ENCODE assay signal across 8 cellular contexts in genomic region chr13:114130131-114130707, GRCh38. TPM values are rescaled to one million over a fixed set of nuclear protein-coding genes. Genes with fewer than 3 reads are reported as not detected.
DNase-seq lines count a peak whose midpoint lies in the region; ATAC-seq and TF ChIP-seq lines count a peak whose summit lies in the region.

No MANE protein-coding gene starts in this region.

- H3K9me3 Mint-ChIP-seq in endothelial cell (ENCODE audit: unreplicated experiment) (no peaks in the 10 kb centered on the region), WTC11 (no peaks in the 10 kb centered on the region)

- H3K4me2 ChIP-seq in DND-41 (ENCODE audit: insufficient read depth, low read length): peak overlapping the region; percentile 94
- H3K4me2 ChIP-seq in OCI-LY7 (ENCODE audit: low read length): peak overlapping the region; percentile 73
- no peak overlapping the region for H3K4me2 ChIP-seq in parathyroid adenoma (ENCODE audit: low read length)

- TF ChIP-seq CTCF in DND-41 (IDR thresholded peaks at IDR 0.05; ENCODE audit: borderline replicate concordance, extremely low read depth, low read length, poor library complexity, severe bottlenecking) (no peak), OCI-LY7 (conservative IDR thresholded peaks at IDR 0.05; ENCODE audit: low read length) (no peak), endothelial cell (IDR thresholded peaks at IDR 0.05; ENCODE audit: unreplicated experiment) (no peak), parathyroid adenoma (IDR thresholded peaks at IDR 0.05) (no peak), WTC11 (IDR thresholded peaks at IDR 0.05) (no peak)

- H3K4me3 Mint-ChIP-seq in endothelial cell (ENCODE audit: unreplicated experiment) (peak overlapping the region; percentile 100), WTC11 (no peak overlapping the region)

- peak overlapping the region; percentile 73 for H3K9ac ChIP-seq in DND-41 (ENCODE audit: low read depth, low read length)
- H3K9ac ChIP-seq in parathyroid adenoma: no peak overlapping the region

- H4K20me1 ChIP-seq in DND-41 (ENCODE audit: insufficient read depth, low read length) (peaks cover 60% of the 10 kb centered on the region), OCI-LY7 (ENCODE audit: insufficient read depth, low read length) (peaks cover 8% of the 10 kb centered on the region; the same call in 1 of the 2 replicates)

- peaks cover 31% of the 10 kb centered on the region for H3K27me3 Mint-ChIP-seq in endothelial cell (ENCODE audit: unreplicated experiment)
- peaks cover 10% of the 10 kb centered on the region for H3K27me3 Mint-ChIP-seq in WTC11 (ENCODE audit: low read depth)

- no peak for ATAC-seq in DND-41 (ENCODE audit: insufficient read depth, low read depth)
- no peak for ATAC-seq in WTC11

- H3K27me3 ChIP-seq in DND-41 (ENCODE audit: insufficient read depth, low read length, poor library complexity): no peaks in the 10 kb centered on the region
- no peaks in the 10 kb centered on the region for H3K27me3 ChIP-seq in parathyroid adenoma (ENCODE audit: control insufficient read depth, insufficient read depth, low read length)

- DNase-seq in DND-41 (no peak), OCI-LY7 (ENCODE audit: low spot score) (no peak), endothelial cell (ENCODE audit: low spot score) (no peak), UCSD-AML1 (lab: John Stamatoyannopoulos, UW; ENCODE audit: unreplicated experiment) (no peak), WTC11 (ENCODE audit: low spot score) (no peak), kidney glomerular epithelial cell (lab: John Stamatoyannopoulos, UW) (no peak), NCI-H2196 (lab: John Stamatoyannopoulos, UW; ENCODE audit: unreplicated experiment) (no peak)

- H2AFZ ChIP-seq in DND-41 (ENCODE audit: low read depth, low read length): no peak overlapping the region
- H2AFZ ChIP-seq in OCI-LY7 (ENCODE audit: low read length): no peak overlapping the region; the same call in 1 of the 2 replicates
- no peak overlapping the region for H2AFZ ChIP-seq in parathyroid adenoma

- no peaks in the 10 kb centered on the region for H3K9me3 ChIP-seq in DND-41 (ENCODE audit: insufficient read depth, low read length, severe bottlenecking)
- no peaks in the 10 kb centered on the region for H3K9me3 ChIP-seq in OCI-LY7 (ENCODE audit: low read length)
- H3K9me3 ChIP-seq in parathyroid adenoma (ENCODE audit: control insufficient read depth, low read length): no peaks in the 10 kb centered on the region

- no peaks in the 10 kb centered on the region for H3K9me2 ChIP-seq in OCI-LY7 (ENCODE audit: insufficient read depth, low read length)

- peaks cover 4% of the 10 kb centered on the region; the same call in 1 of the 2 replicates for H3K36me3 ChIP-seq in DND-41 (ENCODE audit: insufficient read depth, low read length)
- no peaks in the 10 kb centered on the region for H3K36me3 ChIP-seq in OCI-LY7 (ENCODE audit: insufficient read depth, low read length)
- no peaks in the 10 kb centered on the region for H3K36me3 ChIP-seq in parathyroid adenoma (ENCODE audit: control insufficient read depth, insufficient read depth, low read length)

- peaks cover 22% of the 10 kb centered on the region for H3K36me3 Mint-ChIP-seq in endothelial cell (ENCODE audit: low read depth, unreplicated experiment)
- H3K36me3 Mint-ChIP-seq in WTC11: no peaks in the 10 kb centered on the region

- H3K4me1 Mint-ChIP-seq in endothelial cell (ENCODE audit: unreplicated experiment): peaks cover 58% of the 10 kb centered on the region
- H3K4me1 Mint-ChIP-seq in WTC11: peaks cover 54% of the 10 kb centered on the region

- peak overlapping the region; percentile 76 for H3K27ac ChIP-seq in DND-41 (ENCODE audit: low read length)
- no peak overlapping the region for H3K27ac ChIP-seq in OCI-LY7 (ENCODE audit: low read depth, low read length, poor library complexity, severe bottlenecking)
- H3K27ac ChIP-seq in parathyroid adenoma: peak overlapping the region; percentile 66

- CTCF ChIA-PET in OCI-LY7 (lab: Charles Lee; ENCODE audit: unreplicated experiment): no interaction called here
- CTCF ChIA-PET in WTC11 (lab: Charles Lee): interaction anchor here (2.5 kb wide), 1 partner anchor 18 kb away, joined by 8 read pairs; no protein-coding TSS in a partner anchor

- no TSS peak for BruUV-seq in OCI-LY7 (replicated peaks; lab: Mats Ljungman, UMichigan)

- intact Hi-C loops in OCI-LY7 (cut with micrococcal nuclease; ENCODE audit: unreplicated experiment): no loop called here

- peak overlapping the region; percentile 45 to 84; a peak in 3 of 4 replicates for H3K4me3 ChIP-seq in DND-41 (ENCODE audit: low read depth in 1 of 2, low read length in 2 of 2)
- peak overlapping the region; percentile 63 for H3K4me3 ChIP-seq in OCI-LY7 (ENCODE audit: low read depth, low read length, poor library complexity, severe bottlenecking)
- peak overlapping the region; percentile 44 for H3K4me3 ChIP-seq in parathyroid adenoma (ENCODE audit: low read depth, low read length)

- POLR2A ChIA-PET in OCI-LY7 (lab: Charles Lee) (no interaction called here), WTC11 (lab: Charles Lee) (no interaction called here)

- H3K4me1 ChIP-seq in DND-41 (ENCODE audit: insufficient read depth, low read length) (peaks cover 59% of the 10 kb centered on the region), OCI-LY7 (ENCODE audit: insufficient read depth, low read length, poor library complexity, severe bottlenecking) (peaks cover 40% of the 10 kb centered on the region), parathyroid adenoma (no peaks in the 10 kb centered on the region)

- H3K27ac Mint-ChIP-seq in endothelial cell (ENCODE audit: unreplicated experiment): peak overlapping the region; percentile 75
- H3K27ac Mint-ChIP-seq in WTC11: no peak overlapping the region

- H3K79me2 ChIP-seq in DND-41 (ENCODE audit: insufficient read depth, low read length) (peaks cover 65% of the 10 kb centered on the region), OCI-LY7 (ENCODE audit: insufficient read depth, low read depth, low read length) (no peaks in the 10 kb centered on the region), parathyroid adenoma (peaks cover 2% of the 10 kb centered on the region)

TF ChIP-seq in WTC11, 78 proteins besides CTCF, POLR2A, EP300 and RAD21 (continues in another document):
- no peak for TF ChIP-seq RORB (CRISPR knock-in tag; IDR thresholded peaks at IDR 0.05)
- TF ChIP-seq NR3C1 (CRISPR knock-in tag; conservative IDR thresholded peaks at IDR 0.05; ENCODE audit: low read depth): no peak
- no peak for TF ChIP-seq ETV6 (CRISPR knock-in tag; IDR thresholded peaks at IDR 0.05)
- TF ChIP-seq, protein P1, sequence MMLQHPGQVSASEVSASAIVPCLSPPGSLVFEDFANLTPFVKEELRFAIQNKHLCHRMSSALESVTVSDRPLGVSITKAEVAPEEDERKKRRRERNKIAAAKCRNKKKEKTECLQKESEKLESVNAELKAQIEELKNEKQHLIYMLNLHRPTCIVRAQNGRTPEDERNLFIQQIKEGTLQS (CRISPR knock-in tag; conservative IDR thresholded peaks at IDR 0.05): no peak
- TF ChIP-seq, protein P2, sequence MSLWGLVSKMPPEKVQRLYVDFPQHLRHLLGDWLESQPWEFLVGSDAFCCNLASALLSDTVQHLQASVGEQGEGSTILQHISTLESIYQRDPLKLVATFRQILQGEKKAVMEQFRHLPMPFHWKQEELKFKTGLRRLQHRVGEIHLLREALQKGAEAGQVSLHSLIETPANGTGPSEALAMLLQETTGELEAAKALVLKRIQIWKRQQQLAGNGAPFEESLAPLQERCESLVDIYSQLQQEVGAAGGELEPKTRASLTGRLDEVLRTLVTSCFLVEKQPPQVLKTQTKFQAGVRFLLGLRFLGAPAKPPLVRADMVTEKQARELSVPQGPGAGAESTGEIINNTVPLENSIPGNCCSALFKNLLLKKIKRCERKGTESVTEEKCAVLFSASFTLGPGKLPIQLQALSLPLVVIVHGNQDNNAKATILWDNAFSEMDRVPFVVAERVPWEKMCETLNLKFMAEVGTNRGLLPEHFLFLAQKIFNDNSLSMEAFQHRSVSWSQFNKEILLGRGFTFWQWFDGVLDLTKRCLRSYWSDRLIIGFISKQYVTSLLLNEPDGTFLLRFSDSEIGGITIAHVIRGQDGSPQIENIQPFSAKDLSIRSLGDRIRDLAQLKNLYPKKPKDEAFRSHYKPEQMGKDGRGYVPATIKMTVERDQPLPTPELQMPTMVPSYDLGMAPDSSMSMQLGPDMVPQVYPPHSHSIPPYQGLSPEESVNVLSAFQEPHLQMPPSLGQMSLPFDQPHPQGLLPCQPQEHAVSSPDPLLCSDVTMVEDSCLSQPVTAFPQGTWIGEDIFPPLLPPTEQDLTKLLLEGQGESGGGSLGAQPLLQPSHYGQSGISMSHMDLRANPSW (CRISPR knock-in tag; conservative IDR thresholded peaks at IDR 0.05; ENCODE audit: low read depth): no peak
- TF ChIP-seq E2F1 (CRISPR knock-in tag; IDR thresholded peaks at IDR 0.05): no peak
- TF ChIP-seq NR1H2 (CRISPR knock-in tag; IDR thresholded peaks at IDR 0.05): no peak
- no peak for TF ChIP-seq ZNF396 (CRISPR knock-in tag; IDR thresholded peaks at IDR 0.05; ENCODE audit: borderline replicate concordance)
- TF ChIP-seq ZMAT4 (CRISPR knock-in tag; IDR thresholded peaks at IDR 0.05): no peak

RNA-seq across cellular contexts. Expression of gene RASA3, which starts 2.2 kb away (rescaled TPM):
- total RNA-seq in OCI-LY7 (2014; rRNA removed; shearing (Covaris generic)): 3.6 and 4.4 TPM in 2 replicates
- 15.0 and 17.9 TPM in 2 replicates for total RNA-seq in OCI-LY7 (2022)
- 34.0 TPM for total RNA-seq in endothelial cell (ENCODE audit: unreplicated experiment)
- 16.5 to 22.3 TPM (median 16.9 TPM) in 3 replicates for total RNA-seq in WTC11 (2021)

RNA-seq across cellular contexts. Expression of gene CFAP97D2, which starts 48.8 kb away (rescaled TPM):
- total RNA-seq in OCI-LY7 (2014; rRNA removed; shearing (Covaris generic)): not detected in 2 replicates
- total RNA-seq in OCI-LY7 (2022) (not detected in 2 replicates), endothelial cell (ENCODE audit: unreplicated experiment) (not detected), WTC11 (2021) (not detected in 3 replicates)
